8 cellular contexts compared by ENCODE assay signal in genomic region chr19:34926361-34926684, GRCh38. TPM values are rescaled to one million over a fixed set of nuclear protein-coding genes. Genes with fewer than 3 reads are reported as not detected.
A peak's percentile ranks its signal among the peaks of the same experiment; 100 is the strongest.
DNase-seq lines count a peak whose midpoint lies in the region; ATAC-seq and TF ChIP-seq lines count a peak whose summit lies in the region.

No MANE protein-coding gene starts in this region.

- no peaks in the 10 kb centered on the region for H3F3A ChIP-seq in SU-DHL-6 (ENCODE audit: insufficient read depth)

- no peaks in the 10 kb centered on the region for H3K36me3 ChIP-seq in SU-DHL-6 (ENCODE audit: low read length)
- no peaks in the 10 kb centered on the region for H3K36me3 ChIP-seq in fibroblast of lung (ENCODE audit: control insufficient read depth, insufficient read depth, low read length)
- H3K36me3 ChIP-seq in rectal smooth muscle tissue (ENCODE audit: control insufficient read depth, insufficient read depth, low read length): no peaks in the 10 kb centered on the region

- DNase-seq in GM12864 (ENCODE audit: low read depth) (no peak), fibroblast of lung (ENCODE audit: low read depth in 2 of 2) (no peak), SIG-M5 treated with dmso at 0.1 percent for 504 hours (lab: John Stamatoyannopoulos, UW; ENCODE audit: unreplicated experiment) (no peak), NCI-H2029 treated with DMSO at 0.1 percent for 48 hours (lab: John Stamatoyannopoulos, UW) (no peak), NCI-H526 treated with DMSO at 0.1 percent for 48 hours (lab: John Stamatoyannopoulos, UW) (no peak)

- peak overlapping the region; percentile 88; the same call in 1 of the 2 replicates for H3K4me3 ChIP-seq in GM12864 (ENCODE audit: low read depth, low read length)
- peak overlapping the region; percentile 63 for H3K4me3 ChIP-seq in SU-DHL-6 (ENCODE audit: insufficient read depth, low read length, poor library complexity, severe bottlenecking)
- peak overlapping the region in 3 of 4 experiments; percentile 53 to 88 (median 78) for H3K4me3 ChIP-seq in fibroblast of lung (replicated peaks in 1 of 4; ENCODE audit: control extremely low read depth in 1 of 4, insufficient read depth in 1 of 4, low read depth in 3 of 4, low read length in 4 of 4)
- no peak overlapping the region for H3K4me3 ChIP-seq in rectal smooth muscle tissue (ENCODE audit: low read length)

- H3K9ac ChIP-seq in SU-DHL-6 (ENCODE audit: low read length) (peak overlapping the region; percentile 71; the same call in 1 of the 2 replicates), fibroblast of lung (ENCODE audit: insufficient read depth, low read length) (no peak overlapping the region), rectal smooth muscle tissue (ENCODE audit: low read length) (no peak overlapping the region)

- no peaks in the 10 kb centered on the region for H3K9me3 ChIP-seq in SU-DHL-6 (ENCODE audit: insufficient read depth, low read length)
- H3K9me3 ChIP-seq in fibroblast of lung (ENCODE audit: control insufficient read depth, insufficient read depth, low read depth, low read length): no peaks in the 10 kb centered on the region

- H3K9me2 ChIP-seq in SU-DHL-6 (replicated peaks; ENCODE audit: insufficient read depth, low read length): no peaks in the 10 kb centered on the region

- H3K4me2 ChIP-seq in SU-DHL-6 (ENCODE audit: low read depth, low read length, poor library complexity, severe bottlenecking): peak overlapping the region; percentile 95
- peak overlapping the region; percentile 35 for H3K4me2 ChIP-seq in fibroblast of lung (ENCODE audit: extremely low read depth, insufficient read depth, low read length)

- H4K20me1 ChIP-seq in SU-DHL-6 (ENCODE audit: low read depth, low read length) (no peaks in the 10 kb centered on the region), fibroblast of lung (ENCODE audit: control insufficient read depth, extremely low read depth, insufficient read depth, low read length) (no peaks in the 10 kb centered on the region)

- H3K79me2 ChIP-seq in SU-DHL-6 (ENCODE audit: insufficient read depth, low read length) (no peaks in the 10 kb centered on the region; the same call in 1 of the 2 replicates), fibroblast of lung (ENCODE audit: control insufficient read depth, insufficient read depth, low read length) (no peaks in the 10 kb centered on the region)

- H3K4me1 ChIP-seq in fibroblast of lung (ENCODE audit: control insufficient read depth, extremely low read depth, insufficient read depth, low read length) (no peaks in the 10 kb centered on the region), rectal smooth muscle tissue (ENCODE audit: control insufficient read depth, insufficient read depth, low read length) (peaks cover 3% of the 10 kb centered on the region)

- no peak for TF ChIP-seq CTCF in GM12864 (IDR thresholded peaks at IDR 0.05; ENCODE audit: low read depth, low read length, missing control alignments)
- TF ChIP-seq CTCF in SU-DHL-6 (IDR thresholded peaks at IDR 0.05; ENCODE audit: insufficient read depth, low read length, poor library complexity, severe bottlenecking): no peak
- TF ChIP-seq CTCF in fibroblast of lung (conservative IDR thresholded peaks at IDR 0.05 in 1 of 2, IDR thresholded peaks at IDR 0.05 in 1 of 2; ENCODE audit: low read depth in 1 of 2, low read length in 2 of 2): no peak

- peak overlapping the region; percentile 77 for H2AFZ ChIP-seq in SU-DHL-6 (ENCODE audit: low read depth, low read length, severe bottlenecking)
- H2AFZ ChIP-seq in fibroblast of lung (ENCODE audit: low read length): peak overlapping the region; percentile 54

- H3K27me3 ChIP-seq in SU-DHL-6 (ENCODE audit: low read length) (no peaks in the 10 kb centered on the region), fibroblast of lung (ENCODE audit: control insufficient read depth, insufficient read depth, low read length) (no peaks in the 10 kb centered on the region), rectal smooth muscle tissue (ENCODE audit: control insufficient read depth, insufficient read depth, low read length) (no peaks in the 10 kb centered on the region)

- no peak overlapping the region for H3K27ac ChIP-seq in SU-DHL-6 (ENCODE audit: low read depth, low read length)
- H3K27ac ChIP-seq in fibroblast of lung (ENCODE audit: insufficient read depth, low read length): no peak overlapping the region
- H3K27ac ChIP-seq in rectal smooth muscle tissue (ENCODE audit: low read depth, low read length): peak overlapping the region; percentile 34

- no peak for ATAC-seq in GM18502 (IDR thresholded peaks at IDR 0.05; ENCODE audit: poor library complexity, unreplicated experiment)

RNA-seq across cellular contexts. Expression of gene ZNF30, which starts 0.4 kb away (rescaled TPM):
- total RNA-seq in fibroblast of lung: 3.1 and 4.3 TPM in 2 replicates
- polyA plus RNA-seq in fibroblast of lung: 2.0 and 2.7 TPM in 2 replicates
- 1.6 and 1.9 TPM in 2 replicates for polyA plus RNA-seq in fibroblast of lung (2012)
- 2.1 TPM in 1 of 2 replicates, not detected in the other for polyA minus RNA-seq in fibroblast of lung (ENCODE audit: low replicate concordance)

RNA-seq across cellular contexts. Expression of gene ZNF792, which starts 37.7 kb away (rescaled TPM):
- 3.3 and 5.0 TPM in 2 replicates for total RNA-seq in fibroblast of lung
- polyA plus RNA-seq in fibroblast of lung: 1.6 and 1.7 TPM in 2 replicates
- polyA plus RNA-seq in fibroblast of lung (2012): 0.92 and 0.99 TPM in 2 replicates
- polyA minus RNA-seq in fibroblast of lung (ENCODE audit: low replicate concordance): 1.8 and 1.9 TPM in 2 replicates
